12 cellular contexts compared by ENCODE assay signal in the genomic region with DNA sequence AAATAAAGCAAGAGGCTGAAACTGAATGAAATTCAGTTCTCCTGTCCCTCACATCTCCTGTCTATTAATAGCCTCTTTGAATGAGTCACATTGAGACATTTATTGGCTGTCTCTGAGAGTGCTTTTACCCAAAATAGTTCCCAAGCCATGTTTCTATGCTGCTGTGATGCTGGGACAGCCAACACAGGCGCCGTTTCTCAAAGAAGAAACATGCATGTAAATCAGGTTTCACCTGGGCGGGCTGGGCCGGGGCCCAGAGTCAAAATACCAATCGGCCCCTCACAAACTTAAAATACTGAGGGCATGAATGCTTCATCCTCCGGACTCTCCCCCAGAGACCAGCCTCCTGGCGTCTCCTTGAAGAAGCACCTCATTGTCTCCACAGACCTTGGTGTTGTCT.
DNase-seq lines count a peak whose midpoint lies in the region; ATAC-seq lines count a peak whose summit lies in the region.
"Had no signal": no experiment of that assay in that cellular context is flagged by ENCODE, and none has a peak within 500 bp of the region (broad histone marks: within the 10 kb centered on the region; RNA-seq: fewer than 3 reads in every experiment).

No MANE protein-coding gene starts in this region.

- DNase-seq in EL: peak; percentile 13
- no peak for DNase-seq in Right ventricle myocardium superior
- DNase-seq in T-helper 9 cell: no peak
- DNase-seq in activated T-cell treated with anti-CD3 and anti-CD28 coated beads, Interleukin-2, amount 50 U/mL, for 1 hour: no peak
- DNase-seq in stimulated activated CD8-positive, alpha-beta memory T cell treated with anti-CD3 and anti-CD28 coated beads, Interleukin-4, amount 100 ng/mL, for 48 hours: no peak
- DNase-seq in DMS 273 treated with DMSO at 0.1 percent for 48 hours (lab: John Stamatoyannopoulos, UW): no peak
- DNase-seq: activated naive CD8-positive, alpha-beta T cell treated with anti-CD3 and anti-CD28 coated beads, Interleukin-2, amount 50 U/mL, for 24 hours; CD8-positive, alpha-beta T cell; pancreas; stimulated activated naive CD4-positive, alpha-beta T cell had no signal

- ATAC-seq in GM21360 (IDR thresholded peaks at IDR 0.05; ENCODE audit: unreplicated experiment) (peak; percentile 94), HG03469 (IDR thresholded peaks at IDR 0.05; ENCODE audit: unreplicated experiment) (peak; percentile 97), Right ventricle myocardium superior (ENCODE audit: poor library complexity) (peak; percentile 90)
- ATAC-seq: activated naive CD8-positive, alpha-beta T cell treated with anti-CD3 and anti-CD28 coated beads, Interleukin-2, amount 50 U/mL, for 24 hours; CD8-positive, alpha-beta T cell had no signal

- intact Hi-C loops in Right ventricle myocardium superior (cut with DNase I): no loop called here
